Comparison of ENCODE assay signal across 8 cellular contexts in the genomic region with DNA sequence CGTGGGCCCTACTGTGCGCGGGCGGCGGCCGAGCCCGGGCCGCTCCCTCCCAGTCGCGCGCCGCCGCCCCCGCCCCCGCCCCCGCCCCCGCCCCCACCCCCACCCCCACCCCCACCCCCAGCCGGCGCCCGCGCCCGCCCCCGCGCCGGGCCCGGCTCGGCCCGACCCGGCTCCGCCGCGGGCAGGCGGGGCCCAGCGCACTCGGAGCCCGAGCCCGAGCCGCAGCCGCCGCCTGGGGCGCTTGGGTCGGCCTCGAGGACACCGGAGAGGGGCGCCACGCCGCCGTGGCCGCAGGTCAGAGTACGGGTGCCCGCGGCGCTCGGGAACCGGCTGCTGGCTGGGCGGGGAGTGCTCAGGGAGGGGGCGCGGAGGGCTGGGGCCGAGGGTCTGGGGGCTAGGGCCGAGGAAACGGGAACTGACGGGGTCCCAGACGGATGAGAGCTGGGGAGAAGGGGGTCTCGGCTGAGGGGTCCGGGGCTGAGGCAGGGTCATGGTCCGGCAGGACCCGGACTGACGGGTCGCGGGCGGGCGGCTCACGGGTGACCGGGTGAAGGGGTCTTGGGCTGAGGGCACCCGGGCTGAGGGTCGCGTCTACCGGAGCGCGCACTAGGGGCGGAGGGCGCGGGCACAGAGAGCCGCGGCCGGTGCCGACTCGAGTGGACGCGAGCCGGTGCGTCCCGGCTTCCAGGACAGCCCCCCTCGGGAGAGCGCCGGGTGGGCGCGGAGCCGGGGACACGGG. TPM values are rescaled to one million over a fixed set of nuclear protein-coding genes. Genes with fewer than 3 reads are reported as not detected.
A peak's percentile ranks its signal among the peaks of the same experiment; 100 is the strongest.
DNase-seq lines count a peak whose midpoint lies in the region; ATAC-seq, FAIRE-seq and TF ChIP-seq lines count a peak whose summit lies in the region.

No MANE protein-coding gene starts in this region.

- H3K36me3 Mint-ChIP-seq in IgD-negative memory B cell = peaks cover 3% of the 10 kb centered on the region
- H3K36me3 Mint-ChIP-seq in CD4-positive, alpha-beta T cell (ENCODE audit: low read depth) = no peaks in the 10 kb centered on the region

- DNase-seq in EH (ENCODE audit: low read depth) (peak; percentile 21), bronchial epithelial cell (ENCODE audit: low read depth) (no peak), left colon (peak; percentile 49 to 68), NCI-H524 treated with DMSO at 0.1 percent for 48 hours (lab: John Stamatoyannopoulos, UW) (no peak)
- DNase-seq in CD4-positive, alpha-beta T cell = no peak

- peaks cover 3 to 13% (median 4%) of the 10 kb centered on the region in 3 donors for H3K4me1 Mint-ChIP-seq in IgD-negative memory B cell
- H3K4me1 Mint-ChIP-seq in CD4-positive, alpha-beta T cell (ENCODE audit: low read depth) = peaks cover 11% of the 10 kb centered on the region

- intact Hi-C loops in left colon (cut with DNase I, micrococcal nuclease) = no loop called here
- intact Hi-C loops in CD4-positive, alpha-beta T cell (cut with DNase I, micrococcal nuclease) = no loop called here

- H3K36me3 ChIP-seq in bronchial epithelial cell (ENCODE audit: control insufficient read depth, insufficient read depth, low read length) (no peaks in the 10 kb centered on the region), subcutaneous abdominal adipose tissue (ENCODE audit: control insufficient read depth in 5 of 5, insufficient read depth in 5 of 5, low read length in 5 of 5) (no peaks in the 10 kb centered on the region)

- CTCF ChIA-PET in CD4-positive, alpha-beta T cell (lab: Charles Lee) = no interaction called here

- H3K4me3 ChIP-seq in bronchial epithelial cell (ENCODE audit: low read depth, low read length) (peak overlapping the region; percentile 77), subcutaneous abdominal adipose tissue (ENCODE audit: low read depth in 1 of 5, low read length in 5 of 5) (peak overlapping the region in 4 of 5 donors; percentile 84 to 96 (median 88))

- TF ChIP-seq CTCF in bronchial epithelial cell (IDR thresholded peaks at IDR 0.05; ENCODE audit: insufficient read depth, low read length, severe bottlenecking) = no peak
- TF ChIP-seq CTCF in CD4-positive, alpha-beta T cell (IDR thresholded peaks at IDR 0.05) = no peak

- peaks cover 33% of the 10 kb centered on the region for H3K27me3 Mint-ChIP-seq in IgD-negative memory B cell
- peaks cover 52% of the 10 kb centered on the region for H3K27me3 Mint-ChIP-seq in CD4-positive, alpha-beta T cell

- no peaks in the 10 kb centered on the region for H3K9me3 ChIP-seq in subcutaneous abdominal adipose tissue (ENCODE audit: control insufficient read depth in 5 of 5, low read length in 5 of 5)
- H3K9me3 ChIP-seq in CD4-positive, alpha-beta T cell (ENCODE audit: control insufficient read depth, low read length) = peaks cover 5% of the 10 kb centered on the region

- peaks cover 0 to 3% (median 0%) of the 10 kb centered on the region in 3 donors for H3K9me3 Mint-ChIP-seq in IgD-negative memory B cell
- peaks cover 3% of the 10 kb centered on the region for H3K9me3 Mint-ChIP-seq in CD4-positive, alpha-beta T cell

- peaks cover 0 to 31% (median 19%) of the 10 kb centered on the region in 5 donors for H3K4me1 ChIP-seq in subcutaneous abdominal adipose tissue (ENCODE audit: control insufficient read depth in 5 of 5, insufficient read depth in 5 of 5, low read length in 5 of 5)

- ATAC-seq in left colon (peak; percentile 62), HG02571 (IDR thresholded peaks at IDR 0.05; ENCODE audit: unreplicated experiment) (no peak)
- ATAC-seq in CD4-positive, alpha-beta T cell (ENCODE audit: poor library complexity) = no peak

- H3K9ac ChIP-seq in subcutaneous abdominal adipose tissue (ENCODE audit: low read length in 5 of 5) = peak overlapping the region; percentile 49 to 97 (median 95)

- H3K4me3 Mint-ChIP-seq in IgD-negative memory B cell = peak overlapping the region in 3 of 4 donors; percentile 58 to 91 (median 58)
- H3K4me3 Mint-ChIP-seq in CD4-positive, alpha-beta T cell = no peak overlapping the region

- H3K27ac Mint-ChIP-seq in IgD-negative memory B cell = no peak overlapping the region
- H3K27ac Mint-ChIP-seq in CD4-positive, alpha-beta T cell = no peak overlapping the region

- FAIRE-seq in bronchial epithelial cell (lab: Jason Lieb, UNC) = no peak

- POLR2A ChIA-PET in CD4-positive, alpha-beta T cell (lab: Charles Lee) = no interaction called here

- H3K27me3 ChIP-seq in bronchial epithelial cell (ENCODE audit: control insufficient read depth, insufficient read depth, low read length) (no peaks in the 10 kb centered on the region), subcutaneous abdominal adipose tissue (ENCODE audit: control insufficient read depth in 5 of 5, insufficient read depth in 4 of 5, low read length in 5 of 5) (no peaks in the 10 kb centered on the region)
- H3K27me3 ChIP-seq in CD4-positive, alpha-beta T cell (ENCODE audit: control insufficient read depth, insufficient read depth, low read length) = peaks cover 49% of the 10 kb centered on the region

- peak overlapping the region; percentile 98 for H3K27ac ChIP-seq in subcutaneous abdominal adipose tissue (ENCODE audit: low read depth, low read length)
- no peak overlapping the region for H3K27ac ChIP-seq in CD4-positive, alpha-beta T cell (ENCODE audit: low read depth, low read length)

RNA-seq across cellular contexts. Expression of a gene that starts 1.0 kb away (rescaled TPM):
- not detected for polyA plus RNA-seq in IgD-negative memory B cell
- 12.7 and 14.5 TPM in 2 replicates for total RNA-seq in bronchial epithelial cell
- 100 to 1,000 TPM in 1 of 2 donors, 10 to 100 TPM in 1; 91.2 to 143 TPM for total RNA-seq in left colon
- under 1 TPM; 0.27 to 0.75 TPM for total RNA-seq in CD4-positive, alpha-beta T cell

Comparison
In these comparisons a context has a peak if more than half of its experiments do, and no peak if none do; other contexts are left out.
1. DNase-seq: peak in EH (single experiment) and left colon (2 of 2); none in bronchial epithelial cell (single experiment), NCI-H524 treated with DMSO at 0.1 percent for 48 hours (single experiment) and CD4-positive, alpha-beta T cell (0 of 10).